8 cellular contexts compared by ENCODE assay signal in genomic region chr20:3472105-3472504, GRCh38. TPM values are rescaled to one million over a fixed set of nuclear protein-coding genes. Genes with fewer than 3 reads are reported as not detected.
DNase-seq lines count a peak whose midpoint lies in the region; ATAC-seq and TF ChIP-seq lines count a peak whose summit lies in the region.

No MANE protein-coding gene starts in this region.

- no peak overlapping the region for H3K27ac Mint-ChIP-seq in activated CD8-positive, alpha-beta T cell treated with anti-CD3 and anti-CD28 coated beads for 36 hours
- peak overlapping the region; percentile 94 for H3K27ac Mint-ChIP-seq in stimulated activated naive B cell treated with anti-CD40 and anti-IgM and Interleukin-4, amounts not matched to agents 10 μg/mL and 1 μg/mL and 100 μg/mL, for 72 hours

- no peaks in the 10 kb centered on the region for H3K27me3 Mint-ChIP-seq in activated CD8-positive, alpha-beta T cell treated with anti-CD3 and anti-CD28 coated beads for 36 hours
- no peaks in the 10 kb centered on the region for H3K27me3 Mint-ChIP-seq in stimulated activated naive B cell treated with anti-CD40 and anti-IgM and Interleukin-4, amounts not matched to agents 10 μg/mL and 1 μg/mL and 100 μg/mL, for 72 hours

- H3K4me3 Mint-ChIP-seq in activated CD8-positive, alpha-beta T cell treated with anti-CD3 and anti-CD28 coated beads for 36 hours = peak overlapping the region; percentile 95
- H3K4me3 Mint-ChIP-seq in stimulated activated naive B cell treated with anti-CD40 and anti-IgM and Interleukin-4, amounts not matched to agents 10 μg/mL and 1 μg/mL and 100 μg/mL, for 72 hours = peak overlapping the region; percentile 90

- TF ChIP-seq CTCF in activated CD8-positive, alpha-beta T cell treated with anti-CD3 and anti-CD28 coated beads for 36 hours (IDR thresholded peaks at IDR 0.05) = no peak

- CTCF ChIA-PET in activated CD8-positive, alpha-beta T cell treated with anti-CD3 and anti-CD28 coated beads for 36 hours (lab: Charles Lee) = no interaction called here

- intact Hi-C loops in activated CD8-positive, alpha-beta T cell treated with anti-CD3 and anti-CD28 coated beads for 36 hours (cut with micrococcal nuclease) = no loop called here

- no peaks in the 10 kb centered on the region for H3K9me3 Mint-ChIP-seq in activated CD8-positive, alpha-beta T cell treated with anti-CD3 and anti-CD28 coated beads for 36 hours
- H3K9me3 Mint-ChIP-seq in stimulated activated naive B cell treated with anti-CD40 and anti-IgM and Interleukin-4, amounts not matched to agents 10 μg/mL and 1 μg/mL and 100 μg/mL, for 72 hours = no peaks in the 10 kb centered on the region

- H3K36me3 Mint-ChIP-seq in activated CD8-positive, alpha-beta T cell treated with anti-CD3 and anti-CD28 coated beads for 36 hours (ENCODE audit: low read depth) = peaks cover 2% of the 10 kb centered on the region
- peaks cover 4 to 14% of the 10 kb centered on the region in 2 donors for H3K36me3 Mint-ChIP-seq in stimulated activated naive B cell treated with anti-CD40 and anti-IgM and Interleukin-4, amounts not matched to agents 10 μg/mL and 1 μg/mL and 100 μg/mL, for 72 hours

- H3K4me3 ChIP-seq in iPS-18c (ENCODE audit: insufficient read depth, low read depth, low read length) = peak overlapping the region; percentile 89

- POLR2A ChIA-PET in activated CD8-positive, alpha-beta T cell treated with anti-CD3 and anti-CD28 coated beads for 36 hours (lab: Charles Lee) = interaction anchor here (0.8 kb wide), 1 partner anchor 174 kb away, joined by 3 read pairs; no protein-coding TSS in a partner anchor

- DNase-seq in NCI-H510A treated with DMSO at 0.1 percent for 48 hours (lab: John Stamatoyannopoulos, UW) = peak; percentile 41
- no peak for DNase-seq in NCI-H510A (lab: John Stamatoyannopoulos, UW)
- DNase-seq in activated CD8-positive, alpha-beta T cell treated with anti-CD3 and anti-CD28 coated beads for 36 hours = no peak
- DNase-seq in stimulated activated naive B cell treated with anti-CD40 and anti-IgM and Interleukin-4, amounts not matched to agents 10 μg/mL and 1 μg/mL and 100 μg/mL, for 72 hours = no peak
- DNase-seq in NCI-H226 = no peak

- ATAC-seq in activated CD8-positive, alpha-beta T cell treated with anti-CD3 and anti-CD28 coated beads for 36 hours = no peak
- no peak for ATAC-seq in stimulated activated naive B cell treated with anti-CD40 and anti-IgM and Interleukin-4, amounts not matched to agents 10 μg/mL and 1 μg/mL and 100 μg/mL, for 72 hours (replicated peaks)
- ATAC-seq in GM21360 (IDR thresholded peaks at IDR 0.05; ENCODE audit: unreplicated experiment) = no peak
- no peak for ATAC-seq in HG02642 (IDR thresholded peaks at IDR 0.05; ENCODE audit: poor library complexity, unreplicated experiment)

- no peaks in the 10 kb centered on the region for H3K9me3 ChIP-seq in iPS-18c (ENCODE audit: control insufficient read depth, insufficient read depth, low read length)

- H3K4me1 Mint-ChIP-seq in activated CD8-positive, alpha-beta T cell treated with anti-CD3 and anti-CD28 coated beads for 36 hours (ENCODE audit: low read depth) = peaks cover 30% of the 10 kb centered on the region
- peaks cover 29 to 32% of the 10 kb centered on the region in 2 donors for H3K4me1 Mint-ChIP-seq in stimulated activated naive B cell treated with anti-CD40 and anti-IgM and Interleukin-4, amounts not matched to agents 10 μg/mL and 1 μg/mL and 100 μg/mL, for 72 hours

RNA-seq across cellular contexts. Expression of gene ATRN, which starts 1.3 kb away (rescaled TPM):
- total RNA-seq in activated CD8-positive, alpha-beta T cell treated with anti-CD3 and anti-CD28 coated beads for 36 hours = 1 to 10 TPM; 8.2 to 8.6 TPM
